In genomic region chr5:124810420-124810819, GRCh38 we compare ENCODE assay signal across 16 cellular contexts.
"Had no signal": no experiment of that assay in that cellular context is flagged by ENCODE, and none has a peak within 500 bp of the region (broad histone marks: within the 10 kb centered on the region; RNA-seq: fewer than 3 reads in every experiment).

No MANE protein-coding gene starts in this region.

- H3K27ac Mint-ChIP-seq: activated CD8-positive, alpha-beta memory T cell treated with anti-CD3 and anti-CD28 coated beads, Interleukin-2, amount 10 ng/mL, durations not matched to agents 7 days and 5 days; activated naive CD8-positive, alpha-beta T cell treated with anti-CD3 and anti-CD28 coated beads for 36 hours; activated T-cell treated with anti-CD3 and anti-CD28 coated beads, Interleukin-2, amount 50 U/mL, for 24 hours had no signal

- H3K4me1 Mint-ChIP-seq: activated CD8-positive, alpha-beta memory T cell treated with anti-CD3 and anti-CD28 coated beads, Interleukin-2, amount 10 ng/mL, durations not matched to agents 7 days and 5 days; activated naive CD8-positive, alpha-beta T cell treated with anti-CD3 and anti-CD28 coated beads for 36 hours had no signal

- DNase-seq: activated CD4-positive, alpha-beta T cell treated with anti-CD3 and anti-CD28 coated beads for 1 hour; activated CD4-positive, alpha-beta T cell treated with anti-CD3 and anti-CD28 coated beads, Interleukin-2, amount 50 U/mL, for 48 hours; activated CD8-positive, alpha-beta memory T cell treated with anti-CD3 and anti-CD28 coated beads, Interleukin-2, amount 10 ng/mL, durations not matched to agents 7 days and 5 days; activated gamma-delta T cell treated with Interleukin-2 at 50 U/mL for 16 hours; activated naive CD8-positive, alpha-beta T cell treated with anti-CD3 and anti-CD28 coated beads for 36 hours; activated T-cell treated with anti-CD3 and anti-CD28 coated beads, Interleukin-2, amount 50 U/mL, for 24 hours; foreskin keratinocyte; left ventricle myocardium superior; midbrain; psoas muscle; right lobe of liver; spleen; stimulated activated CD4-positive, alpha-beta T cell treated with anti-CD3 and anti-CD28 coated beads, Interleukin-2, amount 100 ng/mL, for 24 hours; stimulated activated naive CD4-positive, alpha-beta T cell; upper lobe of right lung had no signal

- H3K4me3 Mint-ChIP-seq: activated CD8-positive, alpha-beta memory T cell treated with anti-CD3 and anti-CD28 coated beads, Interleukin-2, amount 10 ng/mL, durations not matched to agents 7 days and 5 days; activated naive CD8-positive, alpha-beta T cell treated with anti-CD3 and anti-CD28 coated beads for 36 hours; activated T-cell treated with anti-CD3 and anti-CD28 coated beads, Interleukin-2, amount 50 U/mL, for 24 hours had no signal

- H3K27me3 ChIP-seq: foreskin keratinocyte, right lobe of liver, spleen, suprapubic skin, upper lobe of right lung had no signal

- H3K36me3 ChIP-seq: right lobe of liver, spleen, suprapubic skin, upper lobe of right lung had no signal

- H3K27ac ChIP-seq: foreskin keratinocyte, psoas muscle, right lobe of liver, spleen, suprapubic skin, upper lobe of right lung had no signal

- H3K4me3 ChIP-seq: psoas muscle, right lobe of liver, spleen, suprapubic skin, upper lobe of right lung had no signal

- H3K36me3 Mint-ChIP-seq: activated CD8-positive, alpha-beta memory T cell treated with anti-CD3 and anti-CD28 coated beads, Interleukin-2, amount 10 ng/mL, durations not matched to agents 7 days and 5 days; activated naive CD8-positive, alpha-beta T cell treated with anti-CD3 and anti-CD28 coated beads for 36 hours had no signal

- H3K4me1 ChIP-seq: psoas muscle, right lobe of liver, spleen, upper lobe of right lung had no signal

- H3K27me3 Mint-ChIP-seq: activated CD8-positive, alpha-beta memory T cell treated with anti-CD3 and anti-CD28 coated beads, Interleukin-2, amount 10 ng/mL, durations not matched to agents 7 days and 5 days; activated naive CD8-positive, alpha-beta T cell treated with anti-CD3 and anti-CD28 coated beads for 36 hours; activated T-cell treated with anti-CD3 and anti-CD28 coated beads, Interleukin-2, amount 50 U/mL, for 24 hours had no signal

- H3K9me3 Mint-ChIP-seq: activated naive CD8-positive, alpha-beta T cell treated with anti-CD3 and anti-CD28 coated beads for 36 hours; activated T-cell treated with anti-CD3 and anti-CD28 coated beads, Interleukin-2, amount 50 U/mL, for 24 hours had no signal

- H3K9me3 ChIP-seq: psoas muscle, right lobe of liver, spleen, suprapubic skin, upper lobe of right lung had no signal

- ATAC-seq: activated CD8-positive, alpha-beta memory T cell treated with anti-CD3 and anti-CD28 coated beads, Interleukin-2, amount 10 ng/mL, durations not matched to agents 7 days and 5 days; foreskin keratinocyte; left ventricle myocardium superior; psoas muscle; right lobe of liver; upper lobe of right lung had no signal
